Comparison of ENCODE assay signal across 33 cellular contexts in the genomic region with DNA sequence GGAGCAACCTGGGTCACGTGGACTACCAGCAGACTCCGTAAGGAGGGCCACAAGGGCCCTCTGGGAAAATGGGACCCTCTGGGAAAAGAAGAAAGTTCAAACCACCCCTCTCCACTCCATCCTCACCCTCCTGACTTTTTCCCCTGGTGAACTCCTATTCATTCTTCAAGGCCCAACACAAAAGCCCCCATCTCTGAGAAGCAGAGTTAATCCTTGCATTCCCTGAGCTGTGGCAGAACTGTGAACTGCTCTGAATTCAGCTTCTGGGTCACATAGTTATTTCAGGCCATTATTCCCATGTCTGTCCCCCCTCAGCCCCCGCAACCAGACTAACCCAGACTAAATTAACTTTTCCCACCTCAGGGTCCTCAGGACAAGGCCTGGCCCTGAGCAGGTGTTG. TPM values are rescaled to one million over a fixed set of nuclear protein-coding genes. Genes with fewer than 3 reads are reported as not detected.
"Had no signal": no experiment of that assay in that cellular context is flagged by ENCODE, and none has a peak within 500 bp of the region (broad histone marks: within the 10 kb centered on the region; RNA-seq: fewer than 3 reads in every experiment).

No MANE protein-coding gene starts in this region.

- DNase-seq: colonic mucosa; effector CD8-positive, alpha-beta T cell; endodermal cell; foreskin fibroblast; gastrocnemius medialis; head of caudate nucleus; kidney; mesendoderm; midbrain; naive thymus-derived CD4-positive, alpha-beta T cell; pancreas; right lobe of liver; small intestine; stimulated activated CD4-positive, alpha-beta T cell treated with anti-CD3 and anti-CD28 coated beads, Interleukin-15, amount 100 ng/mL, for 24 hours; stimulated activated CD4-positive, alpha-beta T cell treated with anti-CD3 and anti-CD28 coated beads, Interleukin-2, amount 100 ng/mL, for 48 hours; stimulated activated naive B cell treated with anti-CD40 and anti-IgM and Interleukin-4, amounts not matched to agents 10 μg/mL and 1 μg/mL and 100 μg/mL, for 72 hours; transverse colon; upper lobe of right lung; uterus had no signal

- H3K9me3 ChIP-seq: colonic mucosa, gastrocnemius medialis, neutrophil, pancreas, right lobe of liver, thoracic aorta, transverse colon, upper lobe of right lung, uterus had no signal

- H2AFZ ChIP-seq: hepatocyte had no signal

- H3K27me3 ChIP-seq: colonic mucosa, gastrocnemius medialis, hepatocyte, neutrophil, pancreas, right lobe of liver, upper lobe of right lung, uterus had no signal

- H3K4me3 Mint-ChIP-seq: dendritic cell treated with granulocyte-macrophage colony-stimulating factor and Interleukin-4, amounts not matched to agents 40 ng/mL and 50 ng/mL, for 4 days; endodermal cell; naive thymus-derived CD4-positive, alpha-beta T cell; nephron; stimulated activated naive B cell treated with anti-CD40 and anti-IgM and Interleukin-4, amounts not matched to agents 10 μg/mL and 1 μg/mL and 100 μg/mL, for 72 hours; stimulated activated naive CD8-positive, alpha-beta T cell treated with anti-CD3 and anti-CD28 coated beads, Interleukin-15, Interleukin-2, amounts not matched to agents 100 ng/mL and 50 ng/mL, for 24 hours had no signal

- H3K27ac Mint-ChIP-seq: dendritic cell treated with granulocyte-macrophage colony-stimulating factor and Interleukin-4, amounts not matched to agents 40 ng/mL and 50 ng/mL, for 4 days; endodermal cell; naive thymus-derived CD4-positive, alpha-beta T cell; progenitor cell of endocrine pancreas; stimulated activated naive B cell treated with anti-CD40 and anti-IgM and Interleukin-4, amounts not matched to agents 10 μg/mL and 1 μg/mL and 100 μg/mL, for 72 hours; stimulated activated naive CD8-positive, alpha-beta T cell treated with anti-CD3 and anti-CD28 coated beads, Interleukin-15, Interleukin-2, amounts not matched to agents 100 ng/mL and 50 ng/mL, for 24 hours had no signal

- H3K27ac ChIP-seq: colonic mucosa, epithelial cell of prostate, gastrocnemius medialis, hepatocyte, neutrophil, pancreas, right lobe of liver, thoracic aorta, transverse colon, upper lobe of right lung, uterus had no signal

- H3K4me3 ChIP-seq: colonic mucosa, gastrocnemius medialis, hepatocyte, pancreas, right lobe of liver, thoracic aorta, transverse colon, upper lobe of right lung, uterus had no signal

- H3K4me2 ChIP-seq: hepatocyte had no signal

- H3K79me2 ChIP-seq: hepatocyte had no signal

- H3K9me3 Mint-ChIP-seq: dendritic cell treated with granulocyte-macrophage colony-stimulating factor and Interleukin-4, amounts not matched to agents 40 ng/mL and 50 ng/mL, for 4 days; endodermal cell; nephron; stimulated activated naive B cell treated with anti-CD40 and anti-IgM and Interleukin-4, amounts not matched to agents 10 μg/mL and 1 μg/mL and 100 μg/mL, for 72 hours; stimulated activated naive CD8-positive, alpha-beta T cell treated with anti-CD3 and anti-CD28 coated beads, Interleukin-15, Interleukin-2, amounts not matched to agents 100 ng/mL and 50 ng/mL, for 24 hours had no signal

- H3K4me1 ChIP-seq: colonic mucosa, gastrocnemius medialis, pancreas, right lobe of liver, transverse colon, upper lobe of right lung, uterus had no signal

- H3K36me3 Mint-ChIP-seq: naive thymus-derived CD4-positive, alpha-beta T cell; stimulated activated naive B cell treated with anti-CD40 and anti-IgM and Interleukin-4, amounts not matched to agents 10 μg/mL and 1 μg/mL and 100 μg/mL, for 72 hours had no signal

- H3K36me3 ChIP-seq: colonic mucosa, gastrocnemius medialis, neutrophil, pancreas, right lobe of liver, thoracic aorta, transverse colon, upper lobe of right lung, uterus had no signal

- ATAC-seq: esophagus mucosa; gastrocnemius medialis; left lobe of liver; naive thymus-derived CD4-positive, alpha-beta T cell; pancreas; right lobe of liver; stimulated activated naive B cell treated with anti-CD40 and anti-IgM and Interleukin-4, amounts not matched to agents 10 μg/mL and 1 μg/mL and 100 μg/mL, for 72 hours; upper lobe of right lung had no signal

RNA-seq across cellular contexts. Expression of gene TRH, which starts 21.6 kb away (rescaled TPM):
- total RNA-seq: colonic mucosa; esophagus mucosa; gastrocnemius medialis; glomerular endothelial cell; hepatocyte; kidney; left lobe of liver; lung microvascular endothelial cell; mucosa of gallbladder; naive thymus-derived CD4-positive, alpha-beta T cell; pancreas; right lobe of liver; thoracic aorta; transverse colon; upper lobe of right lung had no signal
- polyA plus RNA-seq: liver; naive thymus-derived CD4-positive, alpha-beta T cell; pancreas had no signal
